Comparison of ENCODE assay signal across 9 cellular contexts in genomic region chr3:126524429-126524988, GRCh38. TPM values are rescaled to one million over a fixed set of nuclear protein-coding genes. Genes with fewer than 3 reads are reported as not detected.
A peak's percentile ranks its signal among the peaks of the same experiment; 100 is the strongest.
DNase-seq lines count a peak whose midpoint lies in the region; ATAC-seq, FAIRE-seq and TF ChIP-seq lines count a peak whose summit lies in the region.
"Had no signal": no experiment of that assay in that cellular context is flagged by ENCODE, and none has a peak within 500 bp of the region (broad histone marks: within the 10 kb centered on the region; RNA-seq: fewer than 3 reads in every experiment).

No MANE protein-coding gene starts in this region.

- intact Hi-C loops in kidney (cut with DNase I), result no loop called here

- peaks cover 33% of the 10 kb centered on the region for H3K27me3 ChIP-seq in adipocyte (replicated peaks; ENCODE audit: control insufficient read depth, insufficient read depth, low read length)

- H3K36me3 ChIP-seq in adipocyte (ENCODE audit: control insufficient read depth, insufficient read depth, low read length, severe bottlenecking) (no peaks in the 10 kb centered on the region), kidney (ENCODE audit: control insufficient read depth in 1 of 2, insufficient read depth in 2 of 2, low read length in 2 of 2) (no peaks in the 10 kb centered on the region)

- H3K4me1 ChIP-seq in adipocyte (ENCODE audit: control insufficient read depth, insufficient read depth, low read length), result peaks cover 3% of the 10 kb centered on the region
- H3K4me1 ChIP-seq in kidney (ENCODE audit: control insufficient read depth in 1 of 2, insufficient read depth in 1 of 2, low read depth in 1 of 2, low read length in 2 of 2), result peaks cover 4% of the 10 kb centered on the region in 2 donors

- H3K27ac ChIP-seq in kidney (ENCODE audit: low read depth in 2 of 2, low read length in 2 of 2), result no peak overlapping the region

- H3K4me3 ChIP-seq in LNCaP clone FGC (ENCODE audit: low read depth, low read length) (peak overlapping the region; percentile 29), adipocyte (ENCODE audit: low read length) (peak overlapping the region; percentile 62), kidney (ENCODE audit: low read length in 2 of 2) (peak overlapping the region; percentile 54 to 64)

- H3K9me3 Mint-ChIP-seq in stimulated activated naive CD8-positive, alpha-beta T cell treated with anti-CD3 and anti-CD28 coated beads, Interleukin-15, amount 100 ng/mL, for 72 hours, result no peaks in the 10 kb centered on the region

- H3K4me3 Mint-ChIP-seq in stimulated activated naive CD8-positive, alpha-beta T cell treated with anti-CD3 and anti-CD28 coated beads, Interleukin-15, amount 100 ng/mL, for 72 hours, result peak overlapping the region; percentile 65 to 67

- no peak overlapping the region for H3K27ac Mint-ChIP-seq in stimulated activated naive CD8-positive, alpha-beta T cell treated with anti-CD3 and anti-CD28 coated beads, Interleukin-15, amount 100 ng/mL, for 72 hours

- H3K27me3 Mint-ChIP-seq in stimulated activated naive CD8-positive, alpha-beta T cell treated with anti-CD3 and anti-CD28 coated beads, Interleukin-15, amount 100 ng/mL, for 72 hours, result peaks cover 41% of the 10 kb centered on the region

- ATAC-seq in stimulated activated naive CD8-positive, alpha-beta T cell treated with anti-CD3 and anti-CD28 coated beads, Interleukin-15, amount 100 ng/mL, for 72 hours, result peak; percentile 26
- ATAC-seq in HG03108 (IDR thresholded peaks at IDR 0.05; ENCODE audit: unreplicated experiment), result no peak

- FAIRE-seq in kidney (lab: Jason Lieb, UNC) (no peak), GM19239 (lab: Jason Lieb, UNC) (no peak)

- H3K9me3 ChIP-seq in adipocyte (ENCODE audit: control insufficient read depth, low read length) (no peaks in the 10 kb centered on the region), kidney (ENCODE audit: control insufficient read depth in 1 of 2, low read length in 2 of 2) (no peaks in the 10 kb centered on the region)

- DNase-seq in LNCaP clone FGC (ENCODE audit: low read depth), result no peak
- DNase-seq in adipocyte (ENCODE audit: low read depth), result no peak
- DNase-seq in kidney, result peak; percentile 78
- DNase-seq in stimulated activated naive CD8-positive, alpha-beta T cell treated with anti-CD3 and anti-CD28 coated beads, Interleukin-15, amount 100 ng/mL, for 72 hours, result peak; percentile 13 to 37
- DNase-seq in MV-4-11 (lab: John Stamatoyannopoulos, UW), result no peak
- DNase-seq in GM19239 (ENCODE audit: insufficient read length, low spot score), result no peak

- no peaks in the 10 kb centered on the region for H3K4me1 Mint-ChIP-seq in stimulated activated naive CD8-positive, alpha-beta T cell treated with anti-CD3 and anti-CD28 coated beads, Interleukin-15, amount 100 ng/mL, for 72 hours

- TF ChIP-seq CTCF in LNCaP clone FGC (IDR thresholded peaks at IDR 0.05; ENCODE audit: control insufficient read depth, extremely low read depth, insufficient read depth), result no peak
- TF ChIP-seq CTCF in kidney (IDR thresholded peaks at IDR 0.05; ENCODE audit: borderline replicate concordance, extremely low read depth, insufficient read depth), result no peak

- H3K9ac ChIP-seq in adipocyte (ENCODE audit: low read length) (no peak overlapping the region), kidney (ENCODE audit: low read length in 2 of 2) (peak overlapping the region in 1 of 2 donors; percentile 26)

RNA-seq across cellular contexts. Expression of gene CHST13, which starts 0.6 kb away (rescaled TPM):
- 3.3 TPM for total RNA-seq in kidney
- polyA plus RNA-seq in kidney (ENCODE audit: insufficient read depth, low read depth, low replicate concordance), result 7.0 TPM
- total RNA-seq: glomerular endothelial cell had no signal

RNA-seq across cellular contexts. Expression of gene UROC1, which starts 6.9 kb away (rescaled TPM):
- total RNA-seq in kidney, result not detected
- polyA plus RNA-seq in kidney (ENCODE audit: insufficient read depth, low read depth, low replicate concordance), result not detected
- total RNA-seq: glomerular endothelial cell, subcutaneous adipose tissue had no signal

RNA-seq across cellular contexts. Expression of gene C3orf22, which starts 34.2 kb away (rescaled TPM):
- not detected for total RNA-seq in kidney
- polyA plus RNA-seq in kidney (ENCODE audit: insufficient read depth, low read depth, low replicate concordance), result not detected
- total RNA-seq: glomerular endothelial cell, subcutaneous adipose tissue had no signal

RNA-seq across cellular contexts. Expression of gene ZXDC, which starts 48.8 kb away (rescaled TPM):
- 44.8 TPM for total RNA-seq in kidney
- 11.4 TPM for polyA plus RNA-seq in kidney (ENCODE audit: insufficient read depth, low read depth, low replicate concordance)

Comparison
In these comparisons a context has a peak if more than half of its experiments do, and no peak if none do; other contexts are left out.
1. DNase-seq: peak in kidney (single experiment) and stimulated activated naive CD8-positive, alpha-beta T cell treated with anti-CD3 and anti-CD28 coated beads, Interleukin-15, amount 100 ng/mL, for 72 hours (2 of 2); none in LNCaP clone FGC (single experiment), adipocyte (single experiment), MV-4-11 (single experiment) and GM19239 (single experiment).
2. Peak in every context shown above with its lines, with median percentiles within 50 percentile points of each other: H3K4me3 ChIP-seq.